ENCODE assay signal across 1 cellular context in genomic region chrX:153637121-153638040, GRCh38.
TF ChIP-seq lines count a peak whose summit lies in the region.

No MANE protein-coding gene starts in this region.

TF ChIP-seq in HepG2, 621 proteins besides CTCF, POLR2A, EP300 and RAD21 (continued from another document and continues in another):
- TF ChIP-seq PBX3 (CRISPR knock-in tag; IDR thresholded peaks at IDR 0.05; ENCODE audit: borderline replicate concordance) = no peak
- TF ChIP-seq TEAD3 (CRISPR knock-in tag; optimal IDR thresholded peaks at IDR 0.05; ENCODE audit: borderline replicate concordance) = peak; percentile 85
- no peak for TF ChIP-seq ZBTB37 (CRISPR knock-in tag; IDR thresholded peaks at IDR 0.05)
- no peak for TF ChIP-seq ETS1 (CRISPR knock-in tag; IDR thresholded peaks at IDR 0.05)
- TF ChIP-seq KDM5B (CRISPR knock-in tag; IDR thresholded peaks at IDR 0.05; ENCODE audit: borderline replicate concordance) = peak; percentile 25; the same call in 1 of the 2 replicates
- TF ChIP-seq RBM22 (optimal IDR thresholded peaks at IDR 0.05; ENCODE audit: low read length) = no peak
- TF ChIP-seq ZNF878 (CRISPR knock-in tag; IDR thresholded peaks at IDR 0.05) = no peak
- peak; percentile 83 for TF ChIP-seq PAXIP1 (CRISPR knock-in tag; conservative IDR thresholded peaks at IDR 0.05)
- TF ChIP-seq SIX1 (CRISPR knock-in tag; IDR thresholded peaks at IDR 0.05; ENCODE audit: borderline replicate concordance) = no peak
- no peak for TF ChIP-seq HMG20A (CRISPR knock-in tag; IDR thresholded peaks at IDR 0.05; ENCODE audit: borderline replicate concordance)
- 0 out of 2 replicates have a peak, but pooled peaks have one; percentile 32 for TF ChIP-seq ZNF318 (CRISPR knock-in tag; IDR thresholded peaks at IDR 0.05)
- TF ChIP-seq ZBTB46 (CRISPR knock-in tag; IDR thresholded peaks at IDR 0.05; ENCODE audit: borderline replicate concordance) = no peak
- TF ChIP-seq LRRFIP1 (CRISPR knock-in tag; conservative IDR thresholded peaks at IDR 0.05) = no peak
- TF ChIP-seq TRIM24 (CRISPR knock-in tag; IDR thresholded peaks at IDR 0.05) = no peak
- no peak for TF ChIP-seq GMEB1 (CRISPR knock-in tag; IDR thresholded peaks at IDR 0.05; ENCODE audit: borderline replicate concordance)
- TF ChIP-seq CREM (IDR thresholded peaks at IDR 0.05) = no peak
- TF ChIP-seq CREM (CRISPR knock-in tag; IDR thresholded peaks at IDR 0.05) = no peak
- TF ChIP-seq SNRNP70 (IDR thresholded peaks at IDR 0.05; ENCODE audit: low read depth, low read length) = no peak
- no peak for TF ChIP-seq RERE (CRISPR knock-in tag; IDR thresholded peaks at IDR 0.05; ENCODE audit: low read depth)
- no peak for TF ChIP-seq CCDC6 (CRISPR knock-in tag; IDR thresholded peaks at IDR 0.05)
- TF ChIP-seq REXO4 (CRISPR knock-in tag; IDR thresholded peaks at IDR 0.05; ENCODE audit: borderline replicate concordance) = no peak
- TF ChIP-seq SUZ12 (IDR thresholded peaks at IDR 0.05; ENCODE audit: low read depth, low read length) = no peak
